In the genomic region with DNA sequence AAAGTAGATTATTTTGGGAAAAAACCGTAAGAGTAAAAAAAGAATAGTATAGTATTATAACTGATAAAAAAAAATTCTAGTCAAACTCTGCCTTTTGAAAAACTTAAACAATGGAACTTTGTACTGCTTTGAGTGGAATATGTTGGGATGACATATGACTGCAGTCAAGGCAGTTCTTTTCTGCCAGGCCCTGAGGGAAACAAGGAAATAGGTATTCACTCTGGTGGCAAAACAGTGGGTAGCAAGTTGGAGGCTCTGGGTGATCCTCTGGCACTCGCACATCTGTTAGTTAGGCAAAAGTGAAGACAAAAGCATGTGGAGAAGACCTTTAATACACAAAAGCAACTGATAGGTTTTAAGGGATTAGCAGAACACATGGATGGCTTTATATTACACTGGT, we compare ENCODE assay signal across 15 cellular contexts.
"Had no signal": no experiment of that assay in that cellular context is flagged by ENCODE, and none has a peak within 500 bp of the region (broad histone marks: within the 10 kb centered on the region; RNA-seq: fewer than 3 reads in every experiment).

No MANE protein-coding gene starts in this region.

- DNase-seq: activated CD4-positive, alpha-beta T cell treated with anti-CD3 and anti-CD28 coated beads for 36 hours; activated naive CD8-positive, alpha-beta T cell treated with anti-CD3 and anti-CD28 coated beads, Interleukin-2, amount 10 ng/mL, durations not matched to agents 7 days and 5 days; amygdala; caudate nucleus; dorsolateral prefrontal cortex; foreskin fibroblast; glutamatergic neuron; hippocampal formation; lower lobe of right lung; stimulated activated naive B cell treated with anti-CD40 and anti-IgM and Interleukin-4, amounts not matched to agents 10 μg/mL and 1 μg/mL and 100 μg/mL, for 72 hours; substantia nigra; tibial artery; WERI-Rb-1 had no signal

- ATAC-seq: lower lobe of right lung; natural killer cell treated with Interleukin-12 subunit alpha and Interleukin-12 subunit beta and Interleukin-15 and Interleukin-18, amount 100 ng/mL, for 72 hours; stimulated activated naive B cell treated with anti-CD40 and anti-IgM and Interleukin-4, amounts not matched to agents 10 μg/mL and 1 μg/mL and 100 μg/mL, for 72 hours had no signal

- H3K9me3 ChIP-seq: lower lobe of right lung, tibial artery had no signal

- H3K4me1 ChIP-seq: lower lobe of right lung, parathyroid adenoma, tibial artery had no signal

- H3K4me1 Mint-ChIP-seq: stimulated activated naive B cell treated with anti-CD40 and anti-IgM and Interleukin-4, amounts not matched to agents 10 μg/mL and 1 μg/mL and 100 μg/mL, for 72 hours had no signal

- H3K4me3 Mint-ChIP-seq: activated CD4-positive, alpha-beta T cell treated with anti-CD3 and anti-CD28 coated beads for 36 hours; activated naive CD8-positive, alpha-beta T cell treated with anti-CD3 and anti-CD28 coated beads, Interleukin-2, amount 10 ng/mL, durations not matched to agents 7 days and 5 days; natural killer cell treated with Interleukin-12 subunit alpha and Interleukin-12 subunit beta and Interleukin-15 and Interleukin-18, amount 100 ng/mL, for 72 hours; stimulated activated naive B cell treated with anti-CD40 and anti-IgM and Interleukin-4, amounts not matched to agents 10 μg/mL and 1 μg/mL and 100 μg/mL, for 72 hours had no signal

- H3K9me3 Mint-ChIP-seq: activated naive CD8-positive, alpha-beta T cell treated with anti-CD3 and anti-CD28 coated beads, Interleukin-2, amount 10 ng/mL, durations not matched to agents 7 days and 5 days; natural killer cell treated with Interleukin-12 subunit alpha and Interleukin-12 subunit beta and Interleukin-15 and Interleukin-18, amount 100 ng/mL, for 72 hours; stimulated activated naive B cell treated with anti-CD40 and anti-IgM and Interleukin-4, amounts not matched to agents 10 μg/mL and 1 μg/mL and 100 μg/mL, for 72 hours had no signal

- H3K4me3 ChIP-seq: dorsolateral prefrontal cortex, lower lobe of right lung, tibial artery had no signal

- H3K27me3 Mint-ChIP-seq: activated CD4-positive, alpha-beta T cell treated with anti-CD3 and anti-CD28 coated beads for 36 hours; activated naive CD8-positive, alpha-beta T cell treated with anti-CD3 and anti-CD28 coated beads, Interleukin-2, amount 10 ng/mL, durations not matched to agents 7 days and 5 days; natural killer cell treated with Interleukin-12 subunit alpha and Interleukin-12 subunit beta and Interleukin-15 and Interleukin-18, amount 100 ng/mL, for 72 hours; stimulated activated naive B cell treated with anti-CD40 and anti-IgM and Interleukin-4, amounts not matched to agents 10 μg/mL and 1 μg/mL and 100 μg/mL, for 72 hours had no signal

- H3K27me3 ChIP-seq: dorsolateral prefrontal cortex, tibial artery had no signal

- H3K27ac Mint-ChIP-seq: activated CD4-positive, alpha-beta T cell treated with anti-CD3 and anti-CD28 coated beads for 36 hours; natural killer cell treated with Interleukin-12 subunit alpha and Interleukin-12 subunit beta and Interleukin-15 and Interleukin-18, amount 100 ng/mL, for 72 hours had no signal
